18 cellular contexts compared by ENCODE assay signal in genomic region chr11:11946878-11947277, GRCh38.
A peak's percentile ranks its signal among the peaks of the same experiment; 100 is the strongest.
DNase-seq lines count a peak whose midpoint lies in the region; ATAC-seq and TF ChIP-seq lines count a peak whose summit lies in the region.
"Had no signal": no experiment of that assay in that cellular context is flagged by ENCODE, and none has a peak within 500 bp of the region (broad histone marks: within the 10 kb centered on the region; RNA-seq: fewer than 3 reads in every experiment).

No MANE protein-coding gene starts in this region.

- H3K4me1 ChIP-seq in left ventricle myocardium inferior (peaks cover 52% of the 10 kb centered on the region), hepatocyte (ENCODE audit: insufficient read depth) (peaks cover 19% of the 10 kb centered on the region), skeletal muscle satellite cell (ENCODE audit: control insufficient read depth, insufficient read depth, low read length) (peaks cover 19% of the 10 kb centered on the region)

- H3K27me3 ChIP-seq in left ventricle myocardium inferior (ENCODE audit: low read depth), result no peaks in the 10 kb centered on the region
- H3K27me3 ChIP-seq in hepatocyte, result no peaks in the 10 kb centered on the region
- no peaks in the 10 kb centered on the region for H3K27me3 ChIP-seq in skeletal muscle satellite cell (ENCODE audit: control insufficient read depth, insufficient read depth, low read length)

- H3K9me3 ChIP-seq in left ventricle myocardium inferior (replicated peaks) (no peaks in the 10 kb centered on the region), hepatocyte (ENCODE audit: low read depth) (no peaks in the 10 kb centered on the region), skeletal muscle satellite cell (replicated peaks; ENCODE audit: low read length) (no peaks in the 10 kb centered on the region)

- H3K4me2 ChIP-seq in hepatocyte, result no peak overlapping the region
- no peak overlapping the region for H3K4me2 ChIP-seq in skeletal muscle satellite cell (ENCODE audit: low read length)

- H3K4me3 ChIP-seq in left ventricle myocardium inferior (no peak overlapping the region), hepatocyte (no peak overlapping the region), skeletal muscle satellite cell (ENCODE audit: low read length) (no peak overlapping the region)

- H4K20me1 ChIP-seq in hepatocyte (ENCODE audit: insufficient read depth, poor library complexity, severe bottlenecking), result no peaks in the 10 kb centered on the region

- intact Hi-C loops in left ventricle myocardium inferior (cut with micrococcal nuclease) (no loop called here), cardiac septum (cut with DNase I) (no loop called here)

- peak; percentile 9 for DNase-seq in left ventricle myocardium inferior
- no peak for DNase-seq in cardiac septum (ENCODE audit: low spot score)
- DNase-seq in NCI-H524 (lab: John Stamatoyannopoulos, UW), result peak; percentile 51 to 88
- no peak for DNase-seq in hepatocyte (ENCODE audit: low spot score)
- no peak for DNase-seq in GF-D8 (lab: John Stamatoyannopoulos, UW)
- no peak for DNase-seq in activated gamma-delta T cell treated with Interleukin-2 at 50 U/mL for 16 hours
- DNase-seq: AML-193; Calu3; CD4-positive, alpha-beta T cell; DMS79; KBM-7; NCI-H1048; NCI-H146; NCI-H345; NCI-H748 treated with DMSO at 0.1 percent for 48 hours; SIG-M5 had no signal

- H3K9me2 ChIP-seq in hepatocyte (replicated peaks; ENCODE audit: insufficient read depth), result no peaks in the 10 kb centered on the region

- H3K9ac ChIP-seq in skeletal muscle satellite cell (ENCODE audit: low read depth, low read length), result peak overlapping the region; percentile 37

- no peaks in the 10 kb centered on the region for H3K79me2 ChIP-seq in hepatocyte

- ATAC-seq in HG03108 (IDR thresholded peaks at IDR 0.05; ENCODE audit: unreplicated experiment), result no peak

- H3K36me3 ChIP-seq in left ventricle myocardium inferior, result peaks cover 67% of the 10 kb centered on the region
- peaks cover 4% of the 10 kb centered on the region for H3K36me3 ChIP-seq in hepatocyte (replicated peaks; ENCODE audit: insufficient read depth, low read depth)
- peaks cover 52% of the 10 kb centered on the region for H3K36me3 ChIP-seq in skeletal muscle satellite cell (ENCODE audit: insufficient read depth, low read length)

- peak overlapping the region; percentile 51 for H3K27ac ChIP-seq in left ventricle myocardium inferior (replicated peaks)
- peak overlapping the region; percentile 53 for H3K27ac ChIP-seq in hepatocyte

- no peak for TF ChIP-seq CTCF in left ventricle myocardium inferior (IDR thresholded peaks at IDR 0.05; ENCODE audit: borderline replicate concordance)
- no peak for TF ChIP-seq CTCF in hepatocyte (IDR thresholded peaks at IDR 0.05; ENCODE audit: poor library complexity)

- no peak overlapping the region for H2AFZ ChIP-seq in hepatocyte

- 84% methylated on average over 2 of the region's 2 CpGs for WGBS in hepatocyte (ENCODE audit: low lambda C conversion rate, missing lambda C conversion rate)

Comparison
In these comparisons a context has a peak if more than half of its experiments do, and no peak if none do; other contexts are left out.
1. DNase-seq: peak in left ventricle myocardium inferior (single experiment) and NCI-H524 (2 of 2); none in cardiac septum (single experiment), hepatocyte (single experiment), GF-D8 (single experiment) and activated gamma-delta T cell treated with Interleukin-2 at 50 U/mL for 16 hours (single experiment).